31 cellular contexts compared by ENCODE assay signal in the genomic region with DNA sequence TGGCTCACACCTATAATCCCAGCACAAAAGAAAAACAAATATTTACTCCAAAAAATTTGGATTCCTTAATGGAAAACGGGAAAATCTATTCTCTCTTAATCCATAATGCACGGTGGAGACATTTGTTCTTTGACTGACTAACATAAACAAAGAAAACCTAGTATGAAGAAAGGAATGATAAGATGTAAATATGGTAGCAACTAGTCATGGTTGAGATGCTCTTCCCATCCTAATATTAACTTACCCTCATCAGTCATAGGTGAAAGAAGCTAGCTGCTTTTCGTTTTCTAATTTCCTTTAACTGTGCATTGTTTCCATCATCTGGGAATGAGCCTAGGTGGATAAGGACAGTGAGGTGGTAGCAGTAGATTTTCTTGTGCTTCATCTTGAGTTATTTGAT.
"Had no signal": no experiment of that assay in that cellular context is flagged by ENCODE, and none has a peak within 500 bp of the region (broad histone marks: within the 10 kb centered on the region; RNA-seq: fewer than 3 reads in every experiment).

No MANE protein-coding gene starts in this region.

- H3K36me3 ChIP-seq: neural progenitor cell, neutrophil, ovary, prostate gland, thoracic aorta had no signal

- FAIRE-seq: urothelium cell line had no signal

- H3K27ac ChIP-seq: hepatocyte, lower lobe of right lung, neural progenitor cell, neutrophil, ovary, prostate gland, skin epidermis, spleen, suprapubic skin, thoracic aorta, tibial artery, upper lobe of right lung had no signal

- H3K4me2 ChIP-seq: hepatocyte, neural progenitor cell had no signal

- DNase-seq: islet precursor cell; kidney glomerular epithelial cell; left cardiac atrium; lower lobe of right lung; mammary epithelial cell; mesenchymal stem cell; naive thymus-derived CD8-positive, alpha-beta T cell; nephron progenitor cell; occipital lobe; ovary; posterior cingulate gyrus; retina; right cardiac atrium; spleen; stimulated activated CD4-positive, alpha-beta T cell treated with anti-CD3 and anti-CD28 coated beads, Interleukin-4, amount 100 ng/mL, for 24 hours; stimulated activated naive CD4-positive, alpha-beta T cell; tibial artery; trophoblast cell; upper lobe of right lung had no signal

- H3K4me3 Mint-ChIP-seq: naive thymus-derived CD8-positive, alpha-beta T cell; nephron progenitor cell; neural progenitor cell; stimulated activated effector memory CD8-positive, alpha-beta T cell treated with anti-CD3 and anti-CD28 coated beads, Interleukin-12 subunit alpha, Interleukin-12 subunit beta, amount 100 ng/mL, for 72 hours; stimulated activated naive CD8-positive, alpha-beta T cell treated with anti-CD3 and anti-CD28 coated beads, Interleukin-15, Interleukin-2, amounts not matched to agents 100 ng/mL and 50 ng/mL, for 24 hours had no signal

- H3K9me3 ChIP-seq: lower lobe of right lung, neutrophil, ovary, prostate gland, spleen, suprapubic skin, thoracic aorta, tibial artery, upper lobe of right lung had no signal

- ATAC-seq: left cardiac atrium; left lobe of liver; naive thymus-derived CD8-positive, alpha-beta T cell; right cardiac atrium; sciatic nerve; stimulated activated effector memory CD8-positive, alpha-beta T cell treated with anti-CD3 and anti-CD28 coated beads, Interleukin-12 subunit alpha, Interleukin-12 subunit beta, amount 100 ng/mL, for 72 hours; upper lobe of right lung had no signal

- H3K9ac ChIP-seq: neural progenitor cell had no signal

- H2AFZ ChIP-seq: hepatocyte, neural progenitor cell had no signal

- H3K4me3 ChIP-seq: hepatocyte, lower lobe of right lung, neural progenitor cell, ovary, prostate gland, skin epidermis, spleen, suprapubic skin, thoracic aorta, tibial artery, upper lobe of right lung had no signal

- H3K9me3 Mint-ChIP-seq: naive thymus-derived CD8-positive, alpha-beta T cell; nephron progenitor cell; neural progenitor cell; stimulated activated effector memory CD8-positive, alpha-beta T cell treated with anti-CD3 and anti-CD28 coated beads, Interleukin-12 subunit alpha, Interleukin-12 subunit beta, amount 100 ng/mL, for 72 hours; stimulated activated naive CD8-positive, alpha-beta T cell treated with anti-CD3 and anti-CD28 coated beads, Interleukin-15, Interleukin-2, amounts not matched to agents 100 ng/mL and 50 ng/mL, for 24 hours had no signal

- H3K27ac Mint-ChIP-seq: neural progenitor cell; stimulated activated naive CD8-positive, alpha-beta T cell treated with anti-CD3 and anti-CD28 coated beads, Interleukin-15, Interleukin-2, amounts not matched to agents 100 ng/mL and 50 ng/mL, for 24 hours had no signal

- H3K27me3 Mint-ChIP-seq: naive thymus-derived CD8-positive, alpha-beta T cell; stimulated activated naive CD8-positive, alpha-beta T cell treated with anti-CD3 and anti-CD28 coated beads, Interleukin-15, Interleukin-2, amounts not matched to agents 100 ng/mL and 50 ng/mL, for 24 hours had no signal

- H3K27me3 ChIP-seq: hepatocyte, neural progenitor cell, neutrophil, ovary, spleen, suprapubic skin, tibial artery, upper lobe of right lung had no signal

- H3K4me1 ChIP-seq: prostate gland had no signal
